ENCODE assay signal across 14 cellular contexts in genomic region chr15:78044407-78045155, GRCh38. TPM values are rescaled to one million over a fixed set of nuclear protein-coding genes. Genes with fewer than 3 reads are reported as not detected.
DNase-seq lines count a peak whose midpoint lies in the region; ATAC-seq and TF ChIP-seq lines count a peak whose summit lies in the region.
"Had no signal": no experiment of that assay in that cellular context is flagged by ENCODE, and none has a peak within 500 bp of the region (broad histone marks: within the 10 kb centered on the region; RNA-seq: fewer than 3 reads in every experiment).

No MANE protein-coding gene starts in this region.

- H3K4me3 Mint-ChIP-seq in CD14-positive monocyte = no peak overlapping the region
- H3K4me3 Mint-ChIP-seq in HFFc6 = peak overlapping the region; percentile 9; the same call in 1 of the 2 replicates
- peak overlapping the region; percentile 64 for H3K4me3 Mint-ChIP-seq in activated naive CD8-positive, alpha-beta T cell
- H3K4me3 Mint-ChIP-seq: neural crest cell had no signal

- no peak overlapping the region for H3K4me3 ChIP-seq in muscle layer of colon (ENCODE audit: low read depth in 1 of 2, low read length in 2 of 2)

- DNase-seq in CD14-positive monocyte (ENCODE audit: low spot score) = no peak
- DNase-seq in HFFc6 = peak; percentile 48
- DNase-seq in head of caudate nucleus = no peak
- no peak for DNase-seq in stimulated activated CD8-positive, alpha-beta memory T cell treated with anti-CD3 and anti-CD28 coated beads, Interleukin-4, amount 100 ng/mL, for 48 hours
- DNase-seq: dermis blood vessel endothelial cell, HCEC 1CT, hypothalamus, NCI-H1930, SHP77 treated with DMSO at 0.1 percent for 48 hours had no signal

- H3K4me1 Mint-ChIP-seq in CD14-positive monocyte (peaks cover 69% of the 10 kb centered on the region), HFFc6 (ENCODE audit: low read depth) (peaks cover 66% of the 10 kb centered on the region)
- H3K4me1 Mint-ChIP-seq in activated naive CD8-positive, alpha-beta T cell (ENCODE audit: low read depth) = peaks cover 97% of the 10 kb centered on the region

- no peaks in the 10 kb centered on the region for H3K27me3 Mint-ChIP-seq in CD14-positive monocyte (ENCODE audit: low read depth in 3 of 3)
- peaks cover 2% of the 10 kb centered on the region for H3K27me3 Mint-ChIP-seq in HFFc6 (ENCODE audit: insufficient read depth)
- no peaks in the 10 kb centered on the region for H3K27me3 Mint-ChIP-seq in activated naive CD8-positive, alpha-beta T cell

- H3K27ac ChIP-seq in muscle layer of colon (ENCODE audit: low read depth, low read length) = peak overlapping the region; percentile 58

- ATAC-seq in GM19467 (IDR thresholded peaks at IDR 0.05; ENCODE audit: unreplicated experiment) = no peak
- ATAC-seq in HG03135 (IDR thresholded peaks at IDR 0.05; ENCODE audit: unreplicated experiment) = no peak

- peaks cover 46% of the 10 kb centered on the region in 2 donors for H3K36me3 Mint-ChIP-seq in CD14-positive monocyte
- H3K36me3 Mint-ChIP-seq in HFFc6 (ENCODE audit: low read depth) = peaks cover 25% of the 10 kb centered on the region
- H3K36me3 Mint-ChIP-seq in activated naive CD8-positive, alpha-beta T cell = peaks cover 13% of the 10 kb centered on the region

- no peak overlapping the region for H3K9ac ChIP-seq in muscle layer of colon (ENCODE audit: low read length)

- peak overlapping the region; percentile 77 to 96 (median 86) for H3K27ac Mint-ChIP-seq in CD14-positive monocyte
- H3K27ac Mint-ChIP-seq in HFFc6 = peak overlapping the region; percentile 79
- peak overlapping the region; percentile 98 for H3K27ac Mint-ChIP-seq in activated naive CD8-positive, alpha-beta T cell

- intact Hi-C loops in CD14-positive monocyte (cut with micrococcal nuclease) (no loop called here), head of caudate nucleus (cut with DNase I) (no loop called here)

- H3K9me3 Mint-ChIP-seq in CD14-positive monocyte (no peaks in the 10 kb centered on the region), HFFc6 (no peaks in the 10 kb centered on the region)
- no peaks in the 10 kb centered on the region for H3K9me3 Mint-ChIP-seq in activated naive CD8-positive, alpha-beta T cell (ENCODE audit: low read depth)
- H3K9me3 Mint-ChIP-seq: neural crest cell had no signal

- H3K4me1 ChIP-seq in muscle layer of colon (ENCODE audit: insufficient read depth, low read length) = peaks cover 44% of the 10 kb centered on the region

- H3K9me3 ChIP-seq in muscle layer of colon (ENCODE audit: low read length) = no peaks in the 10 kb centered on the region

- peaks cover 18% of the 10 kb centered on the region for H3K36me3 ChIP-seq in muscle layer of colon (ENCODE audit: insufficient read depth, low read length)

- H3K27me3 ChIP-seq in muscle layer of colon (ENCODE audit: control insufficient read depth in 1 of 2, insufficient read depth in 2 of 2, low read length in 2 of 2) = no peaks in the 10 kb centered on the region

- no peak for TF ChIP-seq CTCF in CD14-positive monocyte (IDR thresholded peaks at IDR 0.05)
- TF ChIP-seq CTCF in HFFc6 (IDR thresholded peaks at IDR 0.05) = no peak

RNA-seq across cellular contexts. Expression of gene TBC1D2B, which starts 32.9 kb away (rescaled TPM):
- 1 to 10 TPM; 5.9 to 6.2 TPM for polyA plus RNA-seq in CD14-positive monocyte
- 10 to 100 TPM; 34.1 to 42.5 (median 38.0) TPM for total RNA-seq in HFFc6 (2021; fragmentation: NEBNext Ultra II Directional; extraction: Animal tissue kit (Norgen Biotek cat#: 25700))

RNA-seq across cellular contexts. Expression of gene SH2D7, which starts 47.8 kb away (rescaled TPM):
- not detected for polyA plus RNA-seq in CD14-positive monocyte
- total RNA-seq in HFFc6 (2021; fragmentation: NEBNext Ultra II Directional; extraction: Animal tissue kit (Norgen Biotek cat#: 25700)) = not detected
- total RNA-seq: dermis blood vessel endothelial cell, neural crest cell had no signal

Comparison
In these comparisons a context has a peak if more than half of its experiments do, and no peak if none do; other contexts are left out.
1. H3K4me3 Mint-ChIP-seq: peak in HFFc6 (single experiment) and activated naive CD8-positive, alpha-beta T cell (single experiment); none in CD14-positive monocyte (0 of 2).
2. Peak in every context shown above with its lines, with median percentiles within 50 percentile points of each other: H3K27ac Mint-ChIP-seq.